9 cellular contexts compared by ENCODE assay signal in the genomic region with DNA sequence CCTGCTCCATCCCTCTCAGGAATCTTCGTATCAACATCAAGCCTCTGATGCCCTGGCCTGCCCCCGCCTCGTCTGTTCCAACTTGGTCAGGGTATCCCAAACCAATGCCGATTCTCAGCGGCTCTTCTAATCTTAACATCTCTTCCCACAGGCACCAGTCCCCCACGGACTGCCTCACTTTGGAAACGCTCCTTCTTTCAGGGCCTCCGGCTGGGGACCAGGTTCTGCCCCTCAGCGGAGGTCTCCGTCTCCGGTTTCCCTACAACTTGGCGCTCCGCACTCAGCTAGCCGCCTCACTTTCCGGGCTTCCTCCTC. TPM values are rescaled to one million over a fixed set of nuclear protein-coding genes. Genes with fewer than 3 reads are reported as not detected.
A peak's percentile ranks its signal among the peaks of the same experiment; 100 is the strongest.
DNase-seq lines count a peak whose midpoint lies in the region; ATAC-seq and TF ChIP-seq lines count a peak whose summit lies in the region.
"Had no signal": no experiment of that assay in that cellular context is flagged by ENCODE, and none has a peak within 500 bp of the region (broad histone marks: within the 10 kb centered on the region; RNA-seq: fewer than 3 reads in every experiment).

No MANE protein-coding gene starts in this region.

- no peak for TF ChIP-seq CTCF in DOHH2 (IDR thresholded peaks at IDR 0.05; ENCODE audit: low read depth, low read length, poor library complexity, severe bottlenecking)
- no peak for TF ChIP-seq CTCF in chondrocyte (IDR thresholded peaks at IDR 0.05)
- no peak for TF ChIP-seq CTCF in GM10266 (IDR thresholded peaks at IDR 0.05; ENCODE audit: control insufficient read depth, insufficient read depth, low read depth, missing control alignments)

- no peaks in the 10 kb centered on the region for H3K27me3 ChIP-seq in DOHH2 (ENCODE audit: control insufficient read depth, low read length)

- peaks cover 35% of the 10 kb centered on the region for H3K79me2 ChIP-seq in DOHH2 (ENCODE audit: control insufficient read depth, low read length)

- H3K36me3 Mint-ChIP-seq in chondrocyte (ENCODE audit: low read depth), result peaks cover 25% of the 10 kb centered on the region
- peaks cover 0 to 44% (median 10%) of the 10 kb centered on the region in 3 donors for H3K36me3 Mint-ChIP-seq in naive thymus-derived CD8-positive, alpha-beta T cell

- H3K27ac ChIP-seq in DOHH2 (ENCODE audit: low read depth, low read length), result no peak overlapping the region

- H3K9me3 ChIP-seq in DOHH2 (ENCODE audit: control insufficient read depth, insufficient read depth, low read length), result no peaks in the 10 kb centered on the region

- H3K27me3 Mint-ChIP-seq in chondrocyte (ENCODE audit: low read depth), result no peaks in the 10 kb centered on the region
- no peaks in the 10 kb centered on the region for H3K27me3 Mint-ChIP-seq in naive thymus-derived CD8-positive, alpha-beta T cell

- H3K4me2 ChIP-seq in DOHH2 (ENCODE audit: low read length), result peak overlapping the region; percentile 90

- H3K27ac Mint-ChIP-seq in chondrocyte (ENCODE audit: unreplicated experiment), result peak overlapping the region; percentile 98
- peak overlapping the region; percentile 31 to 98 (median 97) for H3K27ac Mint-ChIP-seq in naive thymus-derived CD8-positive, alpha-beta T cell

- H4K20me1 ChIP-seq in DOHH2 (ENCODE audit: control insufficient read depth, insufficient read depth, low read depth, low read length), result peaks cover 13% of the 10 kb centered on the region; the same call in 1 of the 2 replicates

- peak overlapping the region; percentile 100 for H3K4me3 Mint-ChIP-seq in chondrocyte (ENCODE audit: unreplicated experiment)
- peak overlapping the region; percentile 88 to 100 (median 98) for H3K4me3 Mint-ChIP-seq in naive thymus-derived CD8-positive, alpha-beta T cell

- ATAC-seq in HG03439 (IDR thresholded peaks at IDR 0.05; ENCODE audit: unreplicated experiment), result peak; percentile 14
- ATAC-seq in naive thymus-derived CD8-positive, alpha-beta T cell, result peak in 1 of 2 donors; percentile 1
- ATAC-seq in HG03039 (IDR thresholded peaks at IDR 0.05; ENCODE audit: unreplicated experiment), result no peak

- no peak for DNase-seq in chondrocyte (ENCODE audit: low spot score)
- no peak for DNase-seq in naive thymus-derived CD8-positive, alpha-beta T cell
- DNase-seq in central memory CD4-positive, alpha-beta T cell, result no peak
- DNase-seq in GM10266 (ENCODE audit: extremely low spot score), result no peak
- DNase-seq in stimulated activated CD4-positive, alpha-beta T cell treated with anti-CD3 and anti-CD28 coated beads, Interleukin-2, amount 100 ng/mL, for 48 hours, result no peak

- H3K9me3 Mint-ChIP-seq in chondrocyte (ENCODE audit: low read depth), result no peaks in the 10 kb centered on the region
- no peaks in the 10 kb centered on the region for H3K9me3 Mint-ChIP-seq in naive thymus-derived CD8-positive, alpha-beta T cell

- H3K9me2 ChIP-seq in DOHH2 (replicated peaks; ENCODE audit: control insufficient read depth, low read length), result no peaks in the 10 kb centered on the region

- H3K4me1 ChIP-seq in DOHH2 (ENCODE audit: control insufficient read depth, low read length), result peaks cover 25% of the 10 kb centered on the region

- peak overlapping the region; percentile 75 for H3K4me3 ChIP-seq in DOHH2 (ENCODE audit: low read length)

- peaks cover 4% of the 10 kb centered on the region; the same call in 1 of the 2 replicates for H3F3A ChIP-seq in DOHH2 (ENCODE audit: control insufficient read depth, insufficient read depth)

- POLR2A ChIA-PET in naive thymus-derived CD8-positive, alpha-beta T cell (lab: Charles Lee), result interaction anchor here (0.6 to 2.5 kb wide), 10 partner anchors 10 to 1373 kb away, joined by 3 to 21 read pairs (median 4); a partner anchor contains a TSS

- peaks cover 36% of the 10 kb centered on the region for H3K4me1 Mint-ChIP-seq in chondrocyte (ENCODE audit: low read depth)
- peaks cover 21 to 41% (median 39%) of the 10 kb centered on the region in 4 donors for H3K4me1 Mint-ChIP-seq in naive thymus-derived CD8-positive, alpha-beta T cell

- peaks cover 46% of the 10 kb centered on the region for H3K36me3 ChIP-seq in DOHH2 (ENCODE audit: control insufficient read depth, low read length)

RNA-seq across cellular contexts. Expression of a gene that starts 0.5 kb away (rescaled TPM):
- 35.8 to 42.2 TPM (median 37.7 TPM) in 3 replicates for total RNA-seq in chondrocyte
- total RNA-seq in naive thymus-derived CD8-positive, alpha-beta T cell, result 10 to 100 TPM; 30.2 to 34.2 TPM
- polyA plus RNA-seq in naive thymus-derived CD8-positive, alpha-beta T cell, result 10 to 100 TPM; 23.0 to 40.4 (median 31.6) TPM

RNA-seq across cellular contexts. Expression of a gene that starts 5.8 kb away (rescaled TPM):
- 98.3 to 135 TPM (median 101 TPM) in 3 replicates for total RNA-seq in chondrocyte
- total RNA-seq in naive thymus-derived CD8-positive, alpha-beta T cell, result 10 to 100 TPM; 47.8 to 48.6 TPM
- 10 to 100 TPM; 16.8 to 20.1 (median 17.6) TPM for polyA plus RNA-seq in naive thymus-derived CD8-positive, alpha-beta T cell

RNA-seq across cellular contexts. Expression of a gene that starts 16.2 kb away (rescaled TPM):
- not detected in 3 replicates for total RNA-seq in chondrocyte
- total RNA-seq in naive thymus-derived CD8-positive, alpha-beta T cell, result 1 to 10 TPM; 2.5 to 2.6 TPM
- polyA plus RNA-seq in naive thymus-derived CD8-positive, alpha-beta T cell, result not detected
- total RNA-seq: HT1080 had no signal

RNA-seq across cellular contexts. Expression of a gene that starts 22.0 kb away (rescaled TPM):
- 105 to 125 TPM (median 120 TPM) in 3 replicates for total RNA-seq in chondrocyte
- total RNA-seq in naive thymus-derived CD8-positive, alpha-beta T cell, result 10 to 100 TPM in 1 of 2 experiments, 1 to 10 TPM in 1; 9.7 to 11.8 TPM
- polyA plus RNA-seq in naive thymus-derived CD8-positive, alpha-beta T cell, result 10 to 100 TPM in 2 of 3 donors, 1 to 10 TPM in 1; 9.8 to 18.6 (median 15.6) TPM

RNA-seq across cellular contexts. Expression of a gene that starts 39.5 kb away (rescaled TPM):
- total RNA-seq in chondrocyte, result not detected in 3 replicates
- total RNA-seq in naive thymus-derived CD8-positive, alpha-beta T cell, result not detected
- polyA plus RNA-seq in naive thymus-derived CD8-positive, alpha-beta T cell, result not detected
- total RNA-seq: HT1080 had no signal
